6 cellular contexts compared by ENCODE assay signal in genomic region chr6:11800531-11800930, GRCh38. TPM values are rescaled to one million over a fixed set of nuclear protein-coding genes. Genes with fewer than 3 reads are reported as not detected.
DNase-seq lines count a peak whose midpoint lies in the region; ATAC-seq, FAIRE-seq and TF ChIP-seq lines count a peak whose summit lies in the region.
"Not testable (repeated sequence)": the region's sequence is repeated elsewhere in the genome, so short reads cannot be mapped to it uniquely, and the experiment has no call there.

No MANE protein-coding gene starts in this region.

- ATAC-seq in GM19351 (IDR thresholded peaks at IDR 0.05; ENCODE audit: unreplicated experiment) (peak; percentile 45), activated B cell treated with CpG ODN at 0.5 μM for 24 hours (ENCODE audit: low read depth) (peak; percentile 52)
- ATAC-seq in activated T-helper 17 cell treated with anti-CD3 and anti-CD28 coated beads, Interleukin-2, amount 50 U/mL, for 72 hours (replicated peaks): peak; percentile 42
- ATAC-seq in stimulated activated memory B cell treated with anti-CD40 and anti-IgM and Interleukin-4, amounts not matched to agents 10 μg/mL and 1 μg/mL and 100 μg/mL, for 72 hours: peak; percentile 34

- peak; percentile 58 for FAIRE-seq in GM18507 (lab: Jason Lieb, UNC)

- not testable (repeated sequence) for H3K4me3 Mint-ChIP-seq in activated B cell treated with CpG ODN at 0.5 μM for 24 hours; activated T-helper 17 cell treated with anti-CD3 and anti-CD28 coated beads, Interleukin-2, amount 50 U/mL, for 72 hours; stimulated activated memory B cell treated with anti-CD40 and anti-IgM and Interleukin-4, amounts not matched to agents 10 μg/mL and 1 μg/mL and 100 μg/mL, for 72 hours

- not testable (repeated sequence) for DNase-seq in GM18507 (ENCODE audit: extremely low spot score, insufficient read length, low read depth); activated B cell treated with CpG ODN at 0.5 μM for 24 hours
- peak; percentile 37 for DNase-seq in astrocyte of the hippocampus (ENCODE audit: low read depth, low spot score)

- POLR2A ChIA-PET in activated B cell treated with CpG ODN at 0.5 μM for 24 hours (lab: Charles Lee): not testable (repeated sequence)

- H3K4me1 Mint-ChIP-seq in activated B cell treated with CpG ODN at 0.5 μM for 24 hours; activated T-helper 17 cell treated with anti-CD3 and anti-CD28 coated beads, Interleukin-2, amount 50 U/mL, for 72 hours; stimulated activated memory B cell treated with anti-CD40 and anti-IgM and Interleukin-4, amounts not matched to agents 10 μg/mL and 1 μg/mL and 100 μg/mL, for 72 hours: not testable (repeated sequence)

- CTCF ChIA-PET in activated B cell treated with CpG ODN at 0.5 μM for 24 hours (lab: Charles Lee): not testable (repeated sequence)

- not testable (repeated sequence) for H3K27ac Mint-ChIP-seq in activated B cell treated with CpG ODN at 0.5 μM for 24 hours; activated T-helper 17 cell treated with anti-CD3 and anti-CD28 coated beads, Interleukin-2, amount 50 U/mL, for 72 hours; stimulated activated memory B cell treated with anti-CD40 and anti-IgM and Interleukin-4, amounts not matched to agents 10 μg/mL and 1 μg/mL and 100 μg/mL, for 72 hours

- not testable (repeated sequence) for H3K36me3 Mint-ChIP-seq in activated B cell treated with CpG ODN at 0.5 μM for 24 hours (ENCODE audit: low read depth); activated T-helper 17 cell treated with anti-CD3 and anti-CD28 coated beads, Interleukin-2, amount 50 U/mL, for 72 hours (ENCODE audit: low read depth); stimulated activated memory B cell treated with anti-CD40 and anti-IgM and Interleukin-4, amounts not matched to agents 10 μg/mL and 1 μg/mL and 100 μg/mL, for 72 hours

- H3K27me3 Mint-ChIP-seq in activated B cell treated with CpG ODN at 0.5 μM for 24 hours; activated T-helper 17 cell treated with anti-CD3 and anti-CD28 coated beads, Interleukin-2, amount 50 U/mL, for 72 hours: not testable (repeated sequence)
- peaks cover 14% of the 10 kb centered on the region for H3K27me3 Mint-ChIP-seq in stimulated activated memory B cell treated with anti-CD40 and anti-IgM and Interleukin-4, amounts not matched to agents 10 μg/mL and 1 μg/mL and 100 μg/mL, for 72 hours

- intact Hi-C loops in activated B cell treated with CpG ODN at 0.5 μM for 24 hours (cut with micrococcal nuclease): not testable (repeated sequence)

- TF ChIP-seq CTCF in activated B cell treated with CpG ODN at 0.5 μM for 24 hours (IDR thresholded peaks at IDR 0.05): not testable (repeated sequence)

- not testable (repeated sequence) for H3K9me3 Mint-ChIP-seq in activated B cell treated with CpG ODN at 0.5 μM for 24 hours; activated T-helper 17 cell treated with anti-CD3 and anti-CD28 coated beads, Interleukin-2, amount 50 U/mL, for 72 hours; stimulated activated memory B cell treated with anti-CD40 and anti-IgM and Interleukin-4, amounts not matched to agents 10 μg/mL and 1 μg/mL and 100 μg/mL, for 72 hours

RNA-seq across cellular contexts. Expression of gene ADTRP, which starts 21.9 kb away (rescaled TPM):
- 1.4 and 2.0 TPM in 2 replicates for total RNA-seq in activated B cell treated with CpG ODN at 0.5 μM for 24 hours
- 10 to 100 TPM; 47.7 to 81.3 TPM for total RNA-seq in activated T-helper 17 cell treated with anti-CD3 and anti-CD28 coated beads, Interleukin-2, amount 50 U/mL, for 72 hours

Comparison
In these comparisons a context has a peak if more than half of its experiments do, and no peak if none do; other contexts are left out.
1. RNA of gene ADTRP, which starts 21.9 kb away (total RNA-seq): 47.7 to 81.3 TPM in activated T-helper 17 cell treated with anti-CD3 and anti-CD28 coated beads, Interleukin-2, amount 50 U/mL, for 72 hours; 1.4 to 2.0 TPM in activated B cell treated with CpG ODN at 0.5 μM for 24 hours; every median in the first group is over 10 times any median in the second.
2. Peak in every context shown above with its lines, with median percentiles within 50 percentile points of each other: ATAC-seq.